In the genomic region with DNA sequence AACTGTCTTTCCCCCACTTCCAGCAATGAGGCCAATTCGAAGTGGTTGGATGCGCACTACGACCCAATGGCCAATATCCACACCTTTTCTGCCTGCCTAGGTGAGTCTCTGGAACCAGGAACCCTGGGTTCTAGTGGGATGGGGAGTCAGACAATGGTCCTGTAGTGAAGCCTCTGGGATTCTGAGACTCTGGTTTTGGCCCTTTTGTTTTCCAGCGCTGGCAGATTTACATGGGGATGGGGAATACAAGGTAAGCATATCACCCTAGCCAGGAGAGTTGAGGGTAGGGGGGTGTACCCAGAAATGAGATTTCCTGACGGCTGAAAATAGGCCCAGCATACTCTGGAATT, we compare ENCODE assay signal across 8 cellular contexts. TPM values are rescaled to one million over a fixed set of nuclear protein-coding genes. Genes with fewer than 3 reads are reported as not detected.
DNase-seq lines count a peak whose midpoint lies in the region; ATAC-seq and TF ChIP-seq lines count a peak whose summit lies in the region.

No MANE protein-coding gene starts in this region.

- H3K36me3 ChIP-seq in left ventricle myocardium inferior (peaks cover 21% of the 10 kb centered on the region), mammary epithelial cell (ENCODE audit: insufficient read depth, low read length) (peaks cover 4% of the 10 kb centered on the region), aorta (ENCODE audit: control insufficient read depth in 1 of 2, insufficient read depth in 2 of 2, low read length in 1 of 2) (no peaks in the 10 kb centered on the region)

- dilution Hi-C loops in mammary epithelial cell (cut with HindIII; ENCODE audit: low sequenced_read_pairs), result no loop called here

- BruUV-seq in mammary epithelial cell (replicated peaks; lab: Mats Ljungman, UMichigan), result no TSS peak

- ATAC-seq in left ventricle myocardium superior (no peak), aorta (ENCODE audit: low FRiP score) (no peak)

- in situ Hi-C loops in mammary epithelial cell (cut with MboI; ENCODE audit: low sequenced_read_pairs in 2 of 2), result no loop called here

- intact Hi-C loops in left ventricle myocardium inferior (cut with micrococcal nuclease) (no loop called here), left ventricle myocardium superior (cut with micrococcal nuclease) (no loop called here), mammary epithelial cell (cut with micrococcal nuclease) (loop anchor here (2.0 kb wide), 1 partner anchor 32 kb away; no protein-coding TSS in a partner anchor), aorta (cut with DNase I) (no loop called here)

- CTCF ChIA-PET in mammary epithelial cell (lab: Charles Lee; ENCODE audit: low non-redundant PET), result no interaction called here

- H4K20me1 ChIP-seq in mammary epithelial cell (ENCODE audit: insufficient read depth, low read length), result no peaks in the 10 kb centered on the region

- H3K27ac ChIP-seq in left ventricle myocardium inferior (replicated peaks) (peak overlapping the region; percentile 64), mammary epithelial cell (ENCODE audit: insufficient read depth, low read depth, low read length) (peak overlapping the region; percentile 34), aorta (ENCODE audit: low read depth in 1 of 2, low read length in 2 of 2) (no peak overlapping the region)

- H3K9me3 ChIP-seq in left ventricle myocardium inferior (replicated peaks) (no peaks in the 10 kb centered on the region), mammary epithelial cell (replicated peaks; ENCODE audit: insufficient read depth, low read length) (no peaks in the 10 kb centered on the region), mononuclear cell (ENCODE audit: low read depth, low read length) (no peaks in the 10 kb centered on the region), aorta (ENCODE audit: control insufficient read depth, low read length) (no peaks in the 10 kb centered on the region)

- peak overlapping the region; percentile 77 for H3K9ac ChIP-seq in mammary epithelial cell (ENCODE audit: insufficient read depth, low read length)

- H3K79me2 ChIP-seq in mammary epithelial cell (ENCODE audit: insufficient read depth, low read length), result peaks cover 15% of the 10 kb centered on the region

- DNase-seq in left ventricle myocardium inferior, result no peak
- DNase-seq in left ventricle myocardium superior, result no peak
- DNase-seq in mammary epithelial cell, result no peak
- DNase-seq in aorta, result no peak
- DNase-seq in T1000 (lab: John Stamatoyannopoulos, UW), result no peak
- no peak for DNase-seq in kidney tubule cell (ENCODE audit: low spot score)
- DNase-seq in NCI-H226, result no peak

- H3K4me2 ChIP-seq in mammary epithelial cell (ENCODE audit: insufficient read depth, low read depth, low read length), result peak overlapping the region; percentile 82

- H2AFZ ChIP-seq in mammary epithelial cell (ENCODE audit: low read depth, low read length), result peak overlapping the region; percentile 85

- TF ChIP-seq CTCF in left ventricle myocardium inferior (IDR thresholded peaks at IDR 0.05; ENCODE audit: borderline replicate concordance), result no peak
- TF ChIP-seq CTCF in mammary epithelial cell (conservative IDR thresholded peaks at IDR 0.05 in 1 of 2, IDR thresholded peaks at IDR 0.05 in 1 of 2; ENCODE audit: extremely low read depth in 1 of 2, insufficient read depth in 1 of 2, low read depth in 1 of 2, low read length in 2 of 2), result no peak

- H3K4me3 ChIP-seq in left ventricle myocardium inferior (peak overlapping the region; percentile 96), mammary epithelial cell (replicated peaks in 1 of 3; ENCODE audit: insufficient read depth in 1 of 3, low read depth in 2 of 3, low read length in 3 of 3) (peak overlapping the region; percentile 67 to 84 (median 71)), mononuclear cell (ENCODE audit: low read length) (peak overlapping the region; percentile 66), aorta (ENCODE audit: low read length in 2 of 2) (peak overlapping the region; percentile 49 to 69)

- WGBS in mammary epithelial cell (ENCODE audit: low coverage, missing lambda C conversion rate), result 0% methylated on average over 5 of the region's 5 CpGs
- 3 to 5% methylated on average over 5 of the region's 5 CpGs for WGBS in aorta, 2 donors

- H3K27me3 ChIP-seq in left ventricle myocardium inferior (ENCODE audit: low read depth), result no peaks in the 10 kb centered on the region
- no peaks in the 10 kb centered on the region for H3K27me3 ChIP-seq in mammary epithelial cell (ENCODE audit: insufficient read depth, low read length)
- no peaks in the 10 kb centered on the region for H3K27me3 ChIP-seq in mononuclear cell (ENCODE audit: insufficient read depth, low read length)
- no peaks in the 10 kb centered on the region for H3K27me3 ChIP-seq in aorta (ENCODE audit: control insufficient read depth in 1 of 2, insufficient read depth in 2 of 2, low read length in 1 of 2)

- H3K4me1 ChIP-seq in left ventricle myocardium inferior (peaks cover 22% of the 10 kb centered on the region), mammary epithelial cell (ENCODE audit: insufficient read depth, low read length) (peaks cover 4% of the 10 kb centered on the region), mononuclear cell (ENCODE audit: insufficient read depth, low read length) (peaks cover 15% of the 10 kb centered on the region), aorta (ENCODE audit: control insufficient read depth in 1 of 2, insufficient read depth in 2 of 2, low read length in 2 of 2) (no peaks in the 10 kb centered on the region)

RNA-seq across cellular contexts. Expression of a gene that starts 0.5 kb away (rescaled TPM):
- total RNA-seq in left ventricle myocardium inferior (16.9 TPM), left ventricle myocardium superior (17.8 TPM), mammary epithelial cell (10 to 100 TPM; 20.3 to 44.2 TPM), mononuclear cell (12.6 TPM), aorta (10 to 100 TPM; 27.2 to 58.1 TPM)
- polyA plus RNA-seq in mammary epithelial cell (14.6 TPM), aorta (10 to 100 TPM; 18.9 to 34.9 TPM)
- 79.2 TPM for polyA minus RNA-seq in mammary epithelial cell

RNA-seq across cellular contexts. Expression of a gene that starts 30.7 kb away (rescaled TPM):
- total RNA-seq in left ventricle myocardium inferior, result 13.6 TPM
- 9.7 TPM for total RNA-seq in left ventricle myocardium superior
- 10 to 100 TPM; 54.3 to 59.8 TPM for total RNA-seq in mammary epithelial cell
- 59.1 TPM for polyA plus RNA-seq in mammary epithelial cell
- 178 TPM for polyA minus RNA-seq in mammary epithelial cell
- total RNA-seq in mononuclear cell, result 15.2 TPM
- total RNA-seq in aorta, result 10 to 100 TPM; 15.5 to 24.8 TPM
- 10 to 100 TPM; 18.8 to 23.8 TPM for polyA plus RNA-seq in aorta

RNA-seq across cellular contexts. Expression of a gene that starts 34.9 kb away (rescaled TPM):
- total RNA-seq in left ventricle myocardium inferior, result 5.2 TPM
- total RNA-seq in left ventricle myocardium superior, result 5.5 TPM
- 10 to 100 TPM; 11.0 to 16.8 TPM for total RNA-seq in mammary epithelial cell
- polyA plus RNA-seq in mammary epithelial cell, result 6.2 TPM
- 1.6 TPM for polyA minus RNA-seq in mammary epithelial cell
- total RNA-seq in mononuclear cell, result 10.0 TPM
- total RNA-seq in aorta, result 10 to 100 TPM in 1 of 2 donors, 1 to 10 TPM in 1; 9.3 to 14.7 TPM
- polyA plus RNA-seq in aorta, result 1 to 10 TPM; 4.1 to 9.3 TPM

RNA-seq across cellular contexts. Expression of a gene that starts 35.7 kb away (rescaled TPM):
- not detected for total RNA-seq in left ventricle myocardium inferior
- not detected for total RNA-seq in left ventricle myocardium superior
- not detected for total RNA-seq in mammary epithelial cell
- polyA plus RNA-seq in mammary epithelial cell, result 0.01 TPM
- polyA minus RNA-seq in mammary epithelial cell, result 6.0 TPM
- total RNA-seq in mononuclear cell, result not detected
- total RNA-seq in aorta, result 1 to 10 TPM in 1 of 2 donors, not detected in 1; 3.0 TPM
- polyA plus RNA-seq in aorta, result not detected

RNA-seq across cellular contexts. Expression of a gene that starts 44.3 kb away (rescaled TPM):
- total RNA-seq in left ventricle myocardium inferior, result 7.3 TPM
- 10.9 TPM for total RNA-seq in left ventricle myocardium superior
- total RNA-seq in mammary epithelial cell, result 1 to 10 TPM; 8.4 to 9.7 TPM
- polyA plus RNA-seq in mammary epithelial cell, result 4.6 TPM
- polyA minus RNA-seq in mammary epithelial cell, result 6.7 TPM
- total RNA-seq in mononuclear cell, result 9.8 TPM
- total RNA-seq in aorta, result 10 to 100 TPM; 11.5 to 15.7 TPM
- polyA plus RNA-seq in aorta, result 10 to 100 TPM; 14.3 to 16.3 TPM

Comparison
In these comparisons a context has a peak if more than half of its experiments do, and no peak if none do; other contexts are left out.
1. H3K27ac ChIP-seq: peak in left ventricle myocardium inferior (single experiment) and mammary epithelial cell (single experiment); none in aorta (0 of 2).
2. Peak in every context shown above with its lines, with median percentiles within 50 percentile points of each other: H3K4me3 ChIP-seq.